21 cellular contexts compared by ENCODE assay signal in the genomic region with DNA sequence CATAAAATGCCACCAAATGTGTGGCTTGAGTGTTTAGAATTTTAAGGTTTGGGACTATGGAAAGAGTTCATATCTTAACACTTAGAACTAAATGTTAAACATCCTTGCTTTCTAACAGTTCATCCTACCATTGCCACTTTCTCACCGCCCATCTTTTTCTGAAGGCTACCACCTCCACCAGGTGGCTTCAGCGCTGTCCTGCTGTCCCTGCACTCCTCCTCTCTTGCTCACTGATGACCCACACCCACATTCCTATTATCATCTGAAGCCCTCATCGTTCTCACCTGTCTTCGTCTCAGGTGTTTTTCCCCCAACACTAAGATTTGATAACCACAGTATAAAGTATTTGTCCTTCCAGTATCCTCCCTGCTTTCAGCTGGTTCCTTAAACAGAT.
"Had no signal": no experiment of that assay in that cellular context is flagged by ENCODE, and none has a peak within 500 bp of the region (broad histone marks: within the 10 kb centered on the region; RNA-seq: fewer than 3 reads in every experiment).

No MANE protein-coding gene starts in this region.

- H3K27ac ChIP-seq: brain microvascular endothelial cell, colonic mucosa, epithelial cell of prostate, gastroesophageal sphincter, heart left ventricle, right lobe of liver, skin epidermis, suprapubic skin, transverse colon had no signal

- DNase-seq: activated CD4-positive, alpha-beta T cell treated with anti-CD3 and anti-CD28 coated beads, Interleukin-2, amount 50 U/mL, for 4 hours; activated effector memory CD4-positive, alpha-beta T cell treated with Interleukin-2 at 50 U/mL for 16 hours; activated naive CD4-positive, alpha-beta T cell treated with anti-CD3 and anti-CD28 coated beads, Interleukin-2, amount 10 ng/mL, durations not matched to agents 7 days and 5 days; activated T-cell treated with anti-CD3 and anti-CD28 coated beads, Interleukin-2, amount 50 U/mL, for 72 hours; aorta; brain microvascular endothelial cell; central memory CD4-positive, alpha-beta T cell; colonic mucosa; heart left ventricle; left colon; mesenchymal stem cell; mucosa of descending colon; nephron progenitor cell; right lobe of liver; stimulated activated CD4-positive, alpha-beta T cell treated with anti-CD3 and anti-CD28 coated beads, Interleukin-2, amount 100 ng/mL, for 24 hours; stimulated activated naive CD8-positive, alpha-beta T cell treated with anti-CD3 and anti-CD28 coated beads, Interleukin-15, amount 100 ng/mL, for 72 hours; transverse colon had no signal
